In the genomic region with DNA sequence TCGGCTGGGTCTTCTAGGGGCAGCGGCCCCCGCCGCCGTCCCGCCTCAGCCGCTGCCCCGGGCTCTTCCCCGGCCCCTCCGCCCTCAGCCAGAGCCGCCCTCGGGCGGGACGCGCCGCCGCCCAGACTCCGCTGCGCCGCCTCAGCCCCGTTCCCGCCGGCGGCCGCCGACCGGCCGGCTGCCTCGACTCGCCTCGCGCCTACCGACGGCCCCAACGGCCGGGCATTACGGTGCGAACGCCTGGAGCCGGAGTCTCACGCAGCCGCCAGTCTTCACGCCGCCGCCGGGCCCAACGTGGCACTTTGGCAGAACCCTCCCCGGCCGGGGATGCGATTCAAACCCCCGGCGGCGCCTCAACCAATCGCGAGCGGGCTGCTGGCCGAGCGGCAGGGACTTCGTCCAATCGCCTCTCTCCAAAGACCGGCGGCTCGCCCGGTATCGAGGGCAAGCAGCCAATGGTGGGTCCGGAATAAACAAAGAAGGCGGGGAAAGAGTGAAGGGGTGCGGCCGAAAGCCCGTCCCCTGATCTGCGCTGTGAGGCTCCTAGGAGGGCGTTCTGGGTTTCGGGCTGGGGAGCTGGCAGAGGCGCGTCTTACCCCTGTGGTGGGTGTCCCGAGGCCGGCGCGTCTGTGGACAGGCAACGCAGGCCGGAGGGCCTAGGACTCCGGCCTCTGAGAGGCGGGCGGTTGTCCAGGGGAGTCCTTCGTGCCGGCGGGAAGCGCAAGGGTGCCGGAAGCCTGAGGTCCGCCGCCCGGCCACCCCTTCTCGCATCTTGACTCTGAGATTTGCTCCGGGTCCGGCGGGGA, we compare ENCODE assay signal across 8 cellular contexts. TPM values are rescaled to one million over a fixed set of nuclear protein-coding genes. Genes with fewer than 3 reads are reported as not detected.
DNase-seq lines count a peak whose midpoint lies in the region; ATAC-seq and TF ChIP-seq lines count a peak whose summit lies in the region.

Gene CDR2 (minus strand): TSS at position 309 of the 806 bp plus-strand sequence. CDS start 310 bp downstream, outside the sequence.

- H3K18ac ChIP-seq in trophoblast cell (ENCODE audit: low read length) = peak within 1 kb of the TSS; percentile 91

- H3K27ac ChIP-seq in trophoblast cell (ENCODE audit: low read depth, low read length) (peak within 1 kb of the TSS; percentile 60), transverse colon (peak within 1 kb of the TSS; percentile 92 to 96 (median 94))

- no CpG with 5 or more reads among the region's 96 CpGs for WGBS in trophoblast cell (ENCODE audit: extremely low coverage, insufficient coverage, insufficient read length)
- WGBS in transverse colon (ENCODE audit: low coverage in 1 of 2), 2 donors = 0% methylated on average over 43 of the region's 96 CpGs; no CpG with 5 or more reads in 1 of the 2 donors

- no peaks in the 10 kb centered on the region for H3K36me3 ChIP-seq in adipocyte (ENCODE audit: control insufficient read depth, insufficient read depth, low read length, severe bottlenecking)
- H3K36me3 ChIP-seq in trophoblast cell (ENCODE audit: control insufficient read depth in 1 of 2, insufficient read depth in 2 of 2, low read length in 2 of 2) = peaks cover 0 to 2% of the 10 kb centered on the region in 2 experiments
- H3K36me3 ChIP-seq in transverse colon = no peaks in the 10 kb centered on the region

- H3K4me1 ChIP-seq in adipocyte (ENCODE audit: control insufficient read depth, insufficient read depth, low read length) = peaks cover 43% of the 10 kb centered on the region
- peaks cover 2 to 15% of the 10 kb centered on the region in 2 experiments for H3K4me1 ChIP-seq in trophoblast cell (ENCODE audit: control insufficient read depth in 1 of 2, insufficient read depth in 2 of 2, low read length in 2 of 2)
- peaks cover 18 to 46% (median 40%) of the 10 kb centered on the region in 4 donors for H3K4me1 ChIP-seq in transverse colon

- DNase-seq in GM13977 (ENCODE audit: low spot score) (peak; percentile 98), NCI-H146 (lab: John Stamatoyannopoulos, UW) (peak; percentile 99), T-cell (peak; percentile 92 to 99 (median 98)), adipocyte (ENCODE audit: low read depth) (peak; percentile 100), cardiac septum (ENCODE audit: low spot score) (peak; percentile 99), trophoblast cell (peak; percentile 98 to 99), transverse colon (peak; percentile 99)

- H2AFZ ChIP-seq in trophoblast cell (ENCODE audit: insufficient read depth, low read length, poor library complexity) = peak within 1 kb of the TSS; percentile 96

- H3K9me3 Mint-ChIP-seq in T-cell = no peaks in the 10 kb centered on the region

- H4K12ac ChIP-seq in trophoblast cell (ENCODE audit: low read depth, low read length) = peak within 1 kb of the TSS; percentile 91

- in situ Hi-C loops in GM13977 (cut with MboI; ENCODE audit: low pct_unique_long_range_greater_than_20kb, low sequenced_read_pairs, unreplicated experiment) = no loop called here
- in situ Hi-C loops in transverse colon (cut with MboI; ENCODE audit: low pct_ligation_motif_present in 1 of 4, low pct_unique_long_range_greater_than_20kb in 1 of 4, low sequenced_read_pairs in 3 of 4) = no loop called here

- peak within 1 kb of the TSS; percentile 94 for H2BK5ac ChIP-seq in trophoblast cell (ENCODE audit: low read depth, low read length, poor library complexity)

- H3K4ac ChIP-seq in trophoblast cell (ENCODE audit: low read depth, low read length) = peak within 1 kb of the TSS; percentile 78

- peaks cover 14% of the 10 kb centered on the region for H3K79me1 ChIP-seq in trophoblast cell (ENCODE audit: low read length)

- peak within 1 kb of the TSS; percentile 90 for H3K9ac ChIP-seq in adipocyte (ENCODE audit: low read length)
- H3K9ac ChIP-seq in trophoblast cell (ENCODE audit: low read length) = peak within 1 kb of the TSS; percentile 95

- peaks cover 11% of the 10 kb centered on the region for H3K36me3 Mint-ChIP-seq in T-cell

- peak; percentile 86 for TF ChIP-seq POLR2A in transverse colon (IDR thresholded peaks at IDR 0.05)

- no peak for TF ChIP-seq CTCF in GM13977 (IDR thresholded peaks at IDR 0.05; ENCODE audit: extremely low read depth, insufficient read depth, missing control alignments)
- TF ChIP-seq CTCF in transverse colon (IDR thresholded peaks at IDR 0.05) = no peak

- intact Hi-C loops in cardiac septum (cut with DNase I) = no loop called here
- intact Hi-C loops in transverse colon (cut with DNase I; ENCODE audit: low total_unique reads) = no loop called here

- peak within 1 kb of the TSS; percentile 89 for H2BK120ac ChIP-seq in trophoblast cell (ENCODE audit: insufficient read depth, low read length, poor library complexity)

- peak within 1 kb of the TSS; percentile 95 for H3K14ac ChIP-seq in trophoblast cell (ENCODE audit: low read length)

- peak; percentile 93 for ATAC-seq in HG02870 (IDR thresholded peaks at IDR 0.05; ENCODE audit: unreplicated experiment)
- peak; percentile 90 to 93 (median 92) for ATAC-seq in T-cell (replicated peaks in 1 of 4)

- peak within 1 kb of the TSS; percentile 95 to 96 for H3K27ac Mint-ChIP-seq in T-cell

- peak within 1 kb of the TSS; percentile 92 for H4K8ac ChIP-seq in trophoblast cell (ENCODE audit: low read depth, low read length)

- TF ChIP-seq EP300 in transverse colon (IDR thresholded peaks at IDR 0.05; ENCODE audit: low read depth) = no peak

- H3K27me3 Mint-ChIP-seq in T-cell = no peaks in the 10 kb centered on the region

- peak within 1 kb of the TSS; percentile 89 for H3K4me2 ChIP-seq in trophoblast cell (ENCODE audit: low read length)

- H3K4me1 Mint-ChIP-seq in T-cell = peaks cover 44 to 51% (median 48%) of the 10 kb centered on the region in 3 donors

- peaks cover 13% of the 10 kb centered on the region for H3K79me2 ChIP-seq in trophoblast cell (ENCODE audit: control insufficient read depth, insufficient read depth, low read length, poor library complexity)

- H3K27me3 ChIP-seq in adipocyte (replicated peaks; ENCODE audit: control insufficient read depth, insufficient read depth, low read length) (no peaks in the 10 kb centered on the region), trophoblast cell (ENCODE audit: insufficient read depth, low read length) (no peaks in the 10 kb centered on the region), transverse colon (no peaks in the 10 kb centered on the region)

- peak within 1 kb of the TSS; percentile 92 for H4K91ac ChIP-seq in trophoblast cell (ENCODE audit: low read depth, low read length)

- H3K23ac ChIP-seq in trophoblast cell (ENCODE audit: low read length) = no peak within 1 kb of the TSS

- POLR2A ChIA-PET in T-cell (lab: Charles Lee) = interaction anchor here (0.5 to 0.8 kb wide), 2 partner anchors 18 to 25 kb away, joined by 4 to 8 read pairs; no protein-coding TSS in a partner anchor

- H3K4me3 Mint-ChIP-seq in T-cell = peak within 1 kb of the TSS; percentile 96 to 98 (median 98)

- H2AK5ac ChIP-seq in trophoblast cell (ENCODE audit: low read length) = no peak within 1 kb of the TSS

- H3K9me3 ChIP-seq in adipocyte (ENCODE audit: control insufficient read depth, low read length) (no peaks in the 10 kb centered on the region), trophoblast cell (ENCODE audit: insufficient read depth, low read depth, low read length) (no peaks in the 10 kb centered on the region), transverse colon (no peaks in the 10 kb centered on the region)

- H3K4me3 ChIP-seq in adipocyte (ENCODE audit: low read length) = peak within 1 kb of the TSS; percentile 92
- peak within 1 kb of the TSS; percentile 92 for H3K4me3 ChIP-seq in trophoblast cell (ENCODE audit: low read depth, low read length)
- H3K4me3 ChIP-seq in transverse colon = peak within 1 kb of the TSS; percentile 80 to 92 (median 86)

- CTCF ChIA-PET in T-cell (lab: Charles Lee) = no interaction called here

- peak within 1 kb of the TSS; percentile 62 for H2BK12ac ChIP-seq in trophoblast cell (ENCODE audit: low read length)

RNA-seq across cellular contexts. Expression of gene CDR2, which starts in this region (rescaled TPM):
- total RNA-seq in T-cell (10 to 100 TPM; 58.7 to 97.5 (median 72.6) TPM), cardiac septum (8.5 TPM), transverse colon (100 to 1,000 TPM in 1 of 4 donors, 10 to 100 TPM in 3; 21.7 to 317 (median 24.1) TPM)
- 28.9 and 29.8 TPM in 2 replicates for polyA plus RNA-seq in trophoblast cell (2013)

Comparison
In these comparisons a context has a peak if more than half of its experiments do, and no peak if none do; other contexts are left out.
1. Peak in every context shown above with its lines: DNase-seq, ATAC-seq, H3K4me3 ChIP-seq and H3K27ac ChIP-seq.